ENCODE assay signal across 8 cellular contexts in the genomic region with DNA sequence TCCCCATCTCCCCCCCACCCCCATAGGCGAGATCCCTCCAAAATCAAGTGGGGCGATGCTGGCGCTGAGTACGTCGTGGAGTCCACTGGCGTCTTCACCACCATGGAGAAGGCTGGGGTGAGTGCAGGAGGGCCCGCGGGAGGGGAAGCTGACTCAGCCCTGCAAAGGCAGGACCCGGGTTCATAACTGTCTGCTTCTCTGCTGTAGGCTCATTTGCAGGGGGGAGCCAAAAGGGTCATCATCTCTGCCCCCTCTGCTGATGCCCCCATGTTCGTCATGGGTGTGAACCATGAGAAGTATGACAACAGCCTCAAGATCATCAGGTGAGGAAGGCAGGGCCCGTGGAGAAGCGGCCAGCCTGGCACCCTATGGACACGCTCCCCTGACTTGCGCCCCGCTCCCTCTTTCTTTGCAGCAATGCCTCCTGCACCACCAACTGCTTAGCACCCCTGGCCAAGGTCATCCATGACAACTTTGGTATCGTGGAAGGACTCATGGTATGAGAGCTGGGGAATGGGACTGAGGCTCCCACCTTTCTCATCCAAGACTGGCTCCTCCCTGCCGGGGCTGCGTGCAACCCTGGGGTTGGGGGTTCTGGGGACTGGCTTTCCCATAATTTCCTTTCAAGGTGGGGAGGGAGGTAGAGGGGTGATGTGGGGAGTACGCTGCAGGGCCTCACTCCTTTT. TPM values are rescaled to one million over a fixed set of nuclear protein-coding genes. Genes with fewer than 3 reads are reported as not detected.
A peak's percentile ranks its signal among the peaks of the same experiment; 100 is the strongest.
DNase-seq lines count a peak whose midpoint lies in the region; ATAC-seq and TF ChIP-seq lines count a peak whose summit lies in the region.

No MANE protein-coding gene starts in this region.

- TF ChIP-seq CTCF in OCI-LY1 (IDR thresholded peaks at IDR 0.05; ENCODE audit: low read length) (no peak), choroid plexus epithelial cell (conservative IDR thresholded peaks at IDR 0.05; ENCODE audit: low read depth, low read length) (no peak), osteoblast (IDR thresholded peaks at IDR 0.05; ENCODE audit: extremely low read depth, low read depth, low read length) (no peak)

- H3K4me1 ChIP-seq in OCI-LY1 (ENCODE audit: insufficient read depth, low read length, severe bottlenecking) (peaks cover 75% of the 10 kb centered on the region), osteoblast (ENCODE audit: insufficient read depth, low read length) (peaks cover 48% of the 10 kb centered on the region)

- H2AFZ ChIP-seq in OCI-LY1 (ENCODE audit: low read length), result no peak overlapping the region
- no peak overlapping the region for H2AFZ ChIP-seq in osteoblast (ENCODE audit: low read length)

- H3K9me3 ChIP-seq in OCI-LY1 (ENCODE audit: low read length) (no peaks in the 10 kb centered on the region), osteoblast (ENCODE audit: low read depth, low read length) (no peaks in the 10 kb centered on the region)

- H3K27me3 ChIP-seq in OCI-LY1 (ENCODE audit: insufficient read depth, low read length) (no peaks in the 10 kb centered on the region), osteoblast (ENCODE audit: insufficient read depth, low read length) (no peaks in the 10 kb centered on the region)

- DNase-seq in Caki2 (ENCODE audit: low read depth) (peak; percentile 33), choroid plexus epithelial cell (ENCODE audit: low read depth) (no peak), osteoblast (ENCODE audit: insufficient read length, low spot score, missing footprints) (peak; percentile 84), DMS153 treated with DMSO at 0.1 percent for 48 hours (lab: John Stamatoyannopoulos, UW; ENCODE audit: unreplicated experiment) (no peak)
- no peak for DNase-seq in activated CD4-positive, CD25-positive, alpha-beta regulatory T cell (lab: John Stamatoyannopoulos, UW)

- H3K4me3 ChIP-seq in OCI-LY1 (ENCODE audit: low read depth, low read length, poor library complexity, severe bottlenecking) (peak overlapping the region; percentile 98), choroid plexus epithelial cell (ENCODE audit: low read depth, low read length) (peak overlapping the region; percentile 96), osteoblast (ENCODE audit: insufficient read depth, low read length) (peak overlapping the region; percentile 95)

- H3K27ac ChIP-seq in OCI-LY1 (ENCODE audit: low read depth, low read length, poor library complexity, severe bottlenecking) (peak overlapping the region; percentile 85), osteoblast (ENCODE audit: low read depth, low read length) (peak overlapping the region; percentile 95)

- ATAC-seq in HG03045 (IDR thresholded peaks at IDR 0.05; ENCODE audit: unreplicated experiment) (no peak), HG03460 (IDR thresholded peaks at IDR 0.05; ENCODE audit: unreplicated experiment) (no peak)

- peak overlapping the region; percentile 92; the same call in 1 of the 2 replicates for H3K9ac ChIP-seq in OCI-LY1 (ENCODE audit: low read length)

- in situ Hi-C loops in Caki2 (cut with HindIII; ENCODE audit: low pct_unique_long_range_greater_than_20kb, low sequenced_read_pairs), result no loop called here

- peaks cover 17% of the 10 kb centered on the region for H3K79me2 ChIP-seq in OCI-LY1 (ENCODE audit: insufficient read depth, low read length)
- H3K79me2 ChIP-seq in osteoblast (ENCODE audit: insufficient read depth, low read length), result peaks cover 35% of the 10 kb centered on the region

- H3F3A ChIP-seq in OCI-LY1 (ENCODE audit: insufficient read depth, low read length), result no peaks in the 10 kb centered on the region; the same call in none of the 2 replicates

- H3K36me3 ChIP-seq in OCI-LY1 (ENCODE audit: insufficient read depth, low read length), result peaks cover 62% of the 10 kb centered on the region
- H3K36me3 ChIP-seq in osteoblast (ENCODE audit: insufficient read depth, low read length), result peaks cover 64% of the 10 kb centered on the region

- H3K4me2 ChIP-seq in OCI-LY1 (ENCODE audit: low read length) (peak overlapping the region; percentile 91; the same call in 1 of the 2 replicates), osteoblast (ENCODE audit: insufficient read depth, low read length) (peak overlapping the region; percentile 98)

- no peaks in the 10 kb centered on the region for H4K20me1 ChIP-seq in OCI-LY1 (ENCODE audit: insufficient read depth, low read length)
- H4K20me1 ChIP-seq in osteoblast (ENCODE audit: insufficient read depth, low read length), result peaks cover 57% of the 10 kb centered on the region

- no peaks in the 10 kb centered on the region for H3K9me2 ChIP-seq in OCI-LY1 (ENCODE audit: low read depth, low read length)

RNA-seq across cellular contexts. Expression of gene GAPDH, which starts 2.7 kb away (rescaled TPM):
- 10,373 and 12,033 TPM in 2 replicates for total RNA-seq in Caki2 (2014; rRNA removed; shearing (Covaris generic); ENCODE audit: low replicate concordance)
- 4,846 and 5,173 TPM in 2 replicates for total RNA-seq in osteoblast

RNA-seq across cellular contexts. Expression of gene IFFO1, which starts 18.8 kb away (rescaled TPM):
- 15.3 and 15.9 TPM in 2 replicates for total RNA-seq in Caki2 (2014; rRNA removed; shearing (Covaris generic); ENCODE audit: low replicate concordance)
- total RNA-seq in osteoblast, result 12.7 and 13.4 TPM in 2 replicates

RNA-seq across cellular contexts. Expression of gene NOP2, which starts 31.1 kb away (rescaled TPM):
- 24.8 and 56.0 TPM in 2 replicates for total RNA-seq in Caki2 (2014; rRNA removed; shearing (Covaris generic); ENCODE audit: low replicate concordance)
- 18.3 and 21.4 TPM in 2 replicates for total RNA-seq in osteoblast

RNA-seq across cellular contexts. Expression of gene NCAPD2, which starts 43.1 kb away (rescaled TPM):
- total RNA-seq in Caki2 (2014; rRNA removed; shearing (Covaris generic); ENCODE audit: low replicate concordance), result 90.6 and 97.5 TPM in 2 replicates
- 19.4 and 21.0 TPM in 2 replicates for total RNA-seq in osteoblast

RNA-seq across cellular contexts. Expression of gene MRPL51, which starts 44.0 kb away (rescaled TPM):
- total RNA-seq in Caki2 (2014; rRNA removed; shearing (Covaris generic); ENCODE audit: low replicate concordance), result 304 and 400 TPM in 2 replicates
- 58.3 and 68.8 TPM in 2 replicates for total RNA-seq in osteoblast

Comparison
In these comparisons a context has a peak if more than half of its experiments do, and no peak if none do; other contexts are left out.
1. DNase-seq: peak in Caki2 (single experiment) and osteoblast (single experiment); none in choroid plexus epithelial cell (single experiment), DMS153 treated with DMSO at 0.1 percent for 48 hours (single experiment) and activated CD4-positive, CD25-positive, alpha-beta regulatory T cell (0 of 4).
2. Peak in every context shown above with its lines, with median percentiles within 50 percentile points of each other: H3K4me3 ChIP-seq.